In the genomic region with DNA sequence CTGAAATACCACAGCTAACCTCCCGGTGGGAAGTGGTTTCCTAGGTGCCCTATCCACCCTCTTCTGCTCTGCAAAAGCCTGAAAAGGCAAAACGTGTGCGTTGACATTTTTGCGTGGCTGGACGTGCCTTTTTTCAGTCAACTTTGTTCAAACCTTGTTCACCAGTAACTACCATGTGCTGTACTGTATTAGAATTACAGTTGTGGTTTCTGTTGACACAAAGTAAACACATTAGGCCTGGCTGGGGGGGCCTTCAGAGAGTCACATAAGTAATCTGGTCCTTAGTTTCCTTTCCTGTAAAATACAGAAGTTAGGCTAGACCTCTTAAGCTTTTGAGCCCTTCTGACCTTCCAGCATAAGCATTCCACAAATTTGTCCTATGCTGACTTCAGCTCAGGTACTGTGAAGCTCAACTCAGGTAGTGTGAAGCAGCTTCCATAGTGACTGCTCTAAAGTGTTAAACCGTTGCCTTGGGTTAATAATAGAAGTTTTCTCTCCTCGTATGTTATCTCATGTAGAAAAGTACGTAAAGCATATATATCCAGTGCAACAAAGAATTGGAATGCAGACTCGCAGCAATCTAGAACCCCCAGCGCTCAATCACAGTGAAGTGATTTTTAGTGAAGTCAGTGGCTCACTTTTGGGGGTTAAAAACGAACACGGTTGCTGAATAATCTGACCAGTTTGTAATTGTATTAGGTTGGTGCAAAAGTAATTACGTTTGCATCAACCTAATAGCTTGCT, we compare ENCODE assay signal across 1 cellular context.
TF ChIP-seq lines count a peak whose summit lies in the region.

No MANE protein-coding gene starts in this region.

TF ChIP-seq in SK-N-SH treated with all-trans-retinoic acid at 6 μM for 48 hours, 23 proteins besides CTCF, POLR2A, EP300 and RAD21 (continued from another document):
- TF ChIP-seq RARB (CRISPR knock-in tag; IDR thresholded peaks at IDR 0.05) (no peak), PATZ1 (CRISPR knock-in tag; IDR thresholded peaks at IDR 0.05; ENCODE audit: borderline replicate concordance) (no peak), OSR1 (CRISPR knock-in tag; IDR thresholded peaks at IDR 0.05) (no peak), PPARA (CRISPR knock-in tag; IDR thresholded peaks at IDR 0.05; ENCODE audit: borderline replicate concordance) (no peak), TOX (CRISPR knock-in tag; IDR thresholded peaks at IDR 0.05; ENCODE audit: borderline replicate concordance) (no peak), ZC3H10 (CRISPR knock-in tag; IDR thresholded peaks at IDR 0.05) (no peak), CSRNP3 (CRISPR knock-in tag; IDR thresholded peaks at IDR 0.05) (no peak), ESRRG (CRISPR knock-in tag; IDR thresholded peaks at IDR 0.05) (no peak)
- TF ChIP-seq, protein P1, sequence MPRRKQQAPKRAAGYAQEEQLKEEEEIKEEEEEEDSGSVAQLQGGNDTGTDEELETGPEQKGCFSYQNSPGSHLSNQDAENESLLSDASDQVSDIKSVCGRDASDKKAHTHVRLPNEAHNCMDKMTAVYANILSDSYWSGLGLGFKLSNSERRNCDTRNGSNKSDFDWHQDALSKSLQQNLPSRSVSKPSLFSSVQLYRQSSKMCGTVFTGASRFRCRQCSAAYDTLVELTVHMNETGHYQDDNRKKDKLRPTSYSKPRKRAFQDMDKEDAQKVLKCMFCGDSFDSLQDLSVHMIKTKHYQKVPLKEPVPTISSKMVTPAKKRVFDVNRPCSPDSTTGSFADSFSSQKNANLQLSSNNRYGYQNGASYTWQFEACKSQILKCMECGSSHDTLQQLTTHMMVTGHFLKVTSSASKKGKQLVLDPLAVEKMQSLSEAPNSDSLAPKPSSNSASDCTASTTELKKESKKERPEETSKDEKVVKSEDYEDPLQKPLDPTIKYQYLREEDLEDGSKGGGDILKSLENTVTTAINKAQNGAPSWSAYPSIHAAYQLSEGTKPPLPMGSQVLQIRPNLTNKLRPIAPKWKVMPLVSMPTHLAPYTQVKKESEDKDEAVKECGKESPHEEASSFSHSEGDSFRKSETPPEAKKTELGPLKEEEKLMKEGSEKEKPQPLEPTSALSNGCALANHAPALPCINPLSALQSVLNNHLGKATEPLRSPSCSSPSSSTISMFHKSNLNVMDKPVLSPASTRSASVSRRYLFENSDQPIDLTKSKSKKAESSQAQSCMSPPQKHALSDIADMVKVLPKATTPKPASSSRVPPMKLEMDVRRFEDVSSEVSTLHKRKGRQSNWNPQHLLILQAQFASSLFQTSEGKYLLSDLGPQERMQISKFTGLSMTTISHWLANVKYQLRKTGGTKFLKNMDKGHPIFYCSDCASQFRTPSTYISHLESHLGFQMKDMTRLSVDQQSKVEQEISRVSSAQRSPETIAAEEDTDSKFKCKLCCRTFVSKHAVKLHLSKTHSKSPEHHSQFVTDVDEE (CRISPR knock-in tag; IDR thresholded peaks at IDR 0.05) = no peak
TF ChIP-seq in SK-N-SH treated with all-trans-retinoic acid at 6 μM for 48 hours: peak in this region for 0.
